In the genomic region with DNA sequence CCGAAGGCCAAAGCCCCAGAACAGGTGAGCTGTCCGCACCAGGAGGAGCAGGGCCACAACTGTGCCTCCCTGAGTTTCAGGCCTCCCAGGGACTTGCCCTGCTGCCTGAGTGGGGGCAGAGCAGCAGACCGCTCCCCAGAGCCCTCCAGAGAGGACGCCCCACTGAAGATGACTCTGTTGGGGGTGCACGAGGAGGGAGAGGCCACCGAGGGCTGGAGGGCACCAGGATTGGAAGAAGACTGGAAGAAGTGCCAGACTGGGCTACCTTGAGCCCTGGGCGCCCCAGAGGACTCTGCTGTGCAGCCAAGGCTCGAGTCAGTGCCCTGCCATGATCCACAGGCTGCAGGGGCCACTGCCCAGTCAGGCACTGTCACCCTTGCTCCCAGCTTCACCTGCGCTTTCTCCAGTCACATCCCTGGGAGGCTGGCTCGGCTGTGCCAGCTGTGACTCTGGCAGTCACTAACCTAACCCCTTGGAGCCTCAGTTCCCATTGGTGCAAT, we compare ENCODE assay signal across 18 cellular contexts. TPM values are rescaled to one million over a fixed set of nuclear protein-coding genes. Genes with fewer than 3 reads are reported as not detected.
DNase-seq lines count a peak whose midpoint lies in the region; ATAC-seq and TF ChIP-seq lines count a peak whose summit lies in the region.
"Had no signal": no experiment of that assay in that cellular context is flagged by ENCODE, and none has a peak within 500 bp of the region (broad histone marks: within the 10 kb centered on the region; RNA-seq: fewer than 3 reads in every experiment).

No MANE protein-coding gene starts in this region.

- H3K4me1 Mint-ChIP-seq in CD8-positive, alpha-beta T cell (ENCODE audit: low read depth), result peaks cover 50% of the 10 kb centered on the region
- peaks cover 45% of the 10 kb centered on the region for H3K4me1 Mint-ChIP-seq in activated naive CD8-positive, alpha-beta T cell treated with anti-CD3 and anti-CD28 coated beads, Interleukin-2, amount 50 U/mL, for 24 hours
- peaks cover 67 to 75% of the 10 kb centered on the region in 2 donors for H3K4me1 Mint-ChIP-seq in natural killer cell treated with Interleukin-12 subunit alpha and Interleukin-12 subunit beta and Interleukin-15 and Interleukin-18, amount 100 ng/mL, for 72 hours (ENCODE audit: low read depth in 2 of 2)
- H3K4me1 Mint-ChIP-seq: neural crest cell had no signal

- H3K9me3 ChIP-seq in BLaER1, result no peaks in the 10 kb centered on the region
- no peaks in the 10 kb centered on the region for H3K9me3 ChIP-seq in CD8-positive, alpha-beta T cell (ENCODE audit: low read length)

- no peak for ATAC-seq in CD8-positive, alpha-beta T cell
- ATAC-seq in activated naive CD8-positive, alpha-beta T cell treated with anti-CD3 and anti-CD28 coated beads, Interleukin-2, amount 50 U/mL, for 24 hours, result no peak
- no peak for ATAC-seq in natural killer cell treated with Interleukin-12 subunit alpha and Interleukin-12 subunit beta and Interleukin-15 and Interleukin-18, amount 100 ng/mL, for 72 hours
- ATAC-seq in GM21447 (IDR thresholded peaks at IDR 0.05; ENCODE audit: unreplicated experiment) (no peak), GM21717 (IDR thresholded peaks at IDR 0.05; ENCODE audit: unreplicated experiment) (no peak)

- H3K27ac Mint-ChIP-seq in CD8-positive, alpha-beta T cell, result peak overlapping the region; percentile 91
- H3K27ac Mint-ChIP-seq in activated naive CD8-positive, alpha-beta T cell treated with anti-CD3 and anti-CD28 coated beads, Interleukin-2, amount 50 U/mL, for 24 hours, result peak overlapping the region; percentile 68
- H3K27ac Mint-ChIP-seq in natural killer cell treated with Interleukin-12 subunit alpha and Interleukin-12 subunit beta and Interleukin-15 and Interleukin-18, amount 100 ng/mL, for 72 hours, result peak overlapping the region; percentile 95 to 97

- H3K4me2 ChIP-seq in BLaER1, result no peak overlapping the region

- no peak for TF ChIP-seq CTCF in CD8-positive, alpha-beta T cell (IDR thresholded peaks at IDR 0.05)

- no peak overlapping the region for H3K9ac ChIP-seq in BLaER1

- POLR2A ChIA-PET in CD8-positive, alpha-beta T cell (lab: Charles Lee), result interaction anchor here (1.1 to 1.3 kb wide), 3 partner anchors 8 to 98 kb away, joined by 4 to 6 read pairs (median 4); a partner anchor contains a TSS

- peaks cover 10% of the 10 kb centered on the region; the same call in 1 of the 2 replicates for H4K20me1 ChIP-seq in BLaER1

- H3K36me3 Mint-ChIP-seq in CD8-positive, alpha-beta T cell, result peaks cover 82% of the 10 kb centered on the region
- H3K36me3 Mint-ChIP-seq in activated naive CD8-positive, alpha-beta T cell treated with anti-CD3 and anti-CD28 coated beads, Interleukin-2, amount 50 U/mL, for 24 hours (ENCODE audit: low read depth), result peaks cover 51% of the 10 kb centered on the region
- H3K36me3 Mint-ChIP-seq in natural killer cell treated with Interleukin-12 subunit alpha and Interleukin-12 subunit beta and Interleukin-15 and Interleukin-18, amount 100 ng/mL, for 72 hours, result peaks cover 24% of the 10 kb centered on the region

- H3K27me3 ChIP-seq in BLaER1, result no peaks in the 10 kb centered on the region
- no peaks in the 10 kb centered on the region for H3K27me3 ChIP-seq in CD8-positive, alpha-beta T cell (ENCODE audit: insufficient read depth, low read length)

- peaks cover 92% of the 10 kb centered on the region for H3K36me3 ChIP-seq in BLaER1
- peaks cover 42% of the 10 kb centered on the region for H3K36me3 ChIP-seq in CD8-positive, alpha-beta T cell (ENCODE audit: insufficient read depth, low read length)

- no peak for DNase-seq in CD8-positive, alpha-beta T cell
- no peak for DNase-seq in activated naive CD8-positive, alpha-beta T cell treated with anti-CD3 and anti-CD28 coated beads, Interleukin-2, amount 50 U/mL, for 24 hours
- DNase-seq in natural killer cell treated with Interleukin-12 subunit alpha and Interleukin-12 subunit beta and Interleukin-15 and Interleukin-18, amount 100 ng/mL, for 72 hours (ENCODE audit: low spot score), result no peak
- no peak for DNase-seq in NCI-H1694 (lab: John Stamatoyannopoulos, UW)
- DNase-seq: activated CD4-positive, alpha-beta T cell treated with anti-CD3 and anti-CD28 coated beads for 4 hours; H7; mammary epithelial cell; NCI-H1048; NCI-H2227 treated with DMSO at 0.1 percent for 48 hours; SHP77; stimulated activated CD4-positive, alpha-beta T cell treated with anti-CD3 and anti-CD28 coated beads, Interleukin-2, amount 100 ng/mL, for 48 hours; stimulated activated CD8-positive, alpha-beta memory T cell treated with anti-CD3 and anti-CD28 coated beads, Interleukin-4, amount 100 ng/mL, for 48 hours; T-helper 9 cell had no signal

- 0 out of 2 replicates have a peak overlapping the region, but pooled peaks have one; percentile 9 for H3K27ac ChIP-seq in BLaER1
- peak overlapping the region; percentile 63 for H3K27ac ChIP-seq in CD8-positive, alpha-beta T cell (ENCODE audit: low read depth, low read length)

- intact Hi-C loops in CD8-positive, alpha-beta T cell (cut with DNase I, micrococcal nuclease), result loop anchor here in 1 of 2 experiments (1.0 kb wide), 1 partner anchor 11 kb away; a partner anchor contains a TSS

- H3K4me3 ChIP-seq in BLaER1, result no peak overlapping the region
- H3K4me3 ChIP-seq in CD8-positive, alpha-beta T cell (ENCODE audit: low read depth, low read length), result no peak overlapping the region

- H3K9me3 Mint-ChIP-seq in CD8-positive, alpha-beta T cell, result no peaks in the 10 kb centered on the region
- no peaks in the 10 kb centered on the region for H3K9me3 Mint-ChIP-seq in activated naive CD8-positive, alpha-beta T cell treated with anti-CD3 and anti-CD28 coated beads, Interleukin-2, amount 50 U/mL, for 24 hours
- no peaks in the 10 kb centered on the region for H3K9me3 Mint-ChIP-seq in natural killer cell treated with Interleukin-12 subunit alpha and Interleukin-12 subunit beta and Interleukin-15 and Interleukin-18, amount 100 ng/mL, for 72 hours
- H3K9me3 Mint-ChIP-seq: neural crest cell had no signal

- H3K27me3 Mint-ChIP-seq in CD8-positive, alpha-beta T cell (ENCODE audit: low read depth), result no peaks in the 10 kb centered on the region
- no peaks in the 10 kb centered on the region for H3K27me3 Mint-ChIP-seq in activated naive CD8-positive, alpha-beta T cell treated with anti-CD3 and anti-CD28 coated beads, Interleukin-2, amount 50 U/mL, for 24 hours
- H3K27me3 Mint-ChIP-seq in natural killer cell treated with Interleukin-12 subunit alpha and Interleukin-12 subunit beta and Interleukin-15 and Interleukin-18, amount 100 ng/mL, for 72 hours, result no peaks in the 10 kb centered on the region

- CTCF ChIA-PET in CD8-positive, alpha-beta T cell (lab: Charles Lee), result interaction anchor here (1.2 to 1.3 kb wide), 3 partner anchors 8 to 219 kb away, joined by 3 to 5 read pairs (median 5); no protein-coding TSS in a partner anchor

- H3K4me1 ChIP-seq in BLaER1, result peaks cover 13% of the 10 kb centered on the region
- H3K4me1 ChIP-seq in CD8-positive, alpha-beta T cell (ENCODE audit: insufficient read depth, low read length), result peaks cover 48% of the 10 kb centered on the region

- no peak overlapping the region for H3K4me3 Mint-ChIP-seq in CD8-positive, alpha-beta T cell
- H3K4me3 Mint-ChIP-seq in activated naive CD8-positive, alpha-beta T cell treated with anti-CD3 and anti-CD28 coated beads, Interleukin-2, amount 50 U/mL, for 24 hours, result no peak overlapping the region
- peak overlapping the region; percentile 83 for H3K4me3 Mint-ChIP-seq in natural killer cell treated with Interleukin-12 subunit alpha and Interleukin-12 subunit beta and Interleukin-15 and Interleukin-18, amount 100 ng/mL, for 72 hours
- H3K4me3 Mint-ChIP-seq: neural crest cell had no signal

RNA-seq across cellular contexts. Expression of a gene that starts 11.3 kb away (rescaled TPM):
- 10 to 100 TPM; 53.3 to 54.6 TPM for total RNA-seq in CD8-positive, alpha-beta T cell
- 100 to 1,000 TPM in 1 of 2 donors, 10 to 100 TPM in 1; 77.8 to 129 TPM for total RNA-seq in natural killer cell treated with Interleukin-12 subunit alpha and Interleukin-12 subunit beta and Interleukin-15 and Interleukin-18, amount 100 ng/mL, for 72 hours
- total RNA-seq: endothelial cell of umbilical vein, H7, mammary epithelial cell, neural crest cell had no signal

RNA-seq across cellular contexts. Expression of a gene that starts 32.2 kb away (rescaled TPM):
- total RNA-seq in CD8-positive, alpha-beta T cell, result 10 to 100 TPM; 31.0 to 31.8 TPM
- total RNA-seq in natural killer cell treated with Interleukin-12 subunit alpha and Interleukin-12 subunit beta and Interleukin-15 and Interleukin-18, amount 100 ng/mL, for 72 hours, result 100 to 1,000 TPM; 109 to 206 TPM
